ENCODE assay signal across 1 cellular context in genomic region chr18:50397023-50397422, GRCh38.
TF ChIP-seq lines count a peak whose summit lies in the region.

No MANE protein-coding gene starts in this region.

TF ChIP-seq in GM23338, 12 proteins besides CTCF, POLR2A, EP300 and RAD21 (continued from another document):
- no peak for TF ChIP-seq ZNF462 (CRISPR knock-in tag; IDR thresholded peaks at IDR 0.05)
- TF ChIP-seq POLR2AphosphoS5 (IDR thresholded peaks at IDR 0.05; ENCODE audit: low read depth), result no peak
- no peak for TF ChIP-seq ZNF331 (CRISPR knock-in tag; IDR thresholded peaks at IDR 0.05; ENCODE audit: low read depth)
- TF ChIP-seq ZNF114 (CRISPR knock-in tag; IDR thresholded peaks at IDR 0.05), result no peak
